1 cellular context compared by ENCODE assay signal in genomic region chr16:86529160-86529559, GRCh38.
TF ChIP-seq lines count a peak whose summit lies in the region.

No MANE protein-coding gene starts in this region.

TF ChIP-seq in HepG2, 621 proteins besides CTCF, POLR2A, EP300 and RAD21:
- TF ChIP-seq ZSCAN20 (CRISPR knock-in tag; IDR thresholded peaks at IDR 0.05; ENCODE audit: borderline replicate concordance) (no peak), ZNF878 (CRISPR knock-in tag; IDR thresholded peaks at IDR 0.05) (no peak), ZNF205 (CRISPR knock-in tag; IDR thresholded peaks at IDR 0.05) (no peak), ZNF646 (CRISPR knock-in tag; IDR thresholded peaks at IDR 0.05) (no peak), ARID3A (IDR thresholded peaks at IDR 0.05; ENCODE audit: low read depth, low read length) (no peak), ZNF749 (CRISPR knock-in tag; IDR thresholded peaks at IDR 0.05; ENCODE audit: borderline replicate concordance) (no peak), SALL2 (CRISPR knock-in tag; IDR thresholded peaks at IDR 0.05) (no peak), TP53 (CRISPR knock-in tag; conservative IDR thresholded peaks at IDR 0.05) (no peak), ZNF512 (CRISPR knock-in tag; IDR thresholded peaks at IDR 0.05) (no peak), SKIL (CRISPR knock-in tag; IDR thresholded peaks at IDR 0.05; ENCODE audit: borderline replicate concordance) (no peak), PRDM4 (CRISPR knock-in tag; IDR thresholded peaks at IDR 0.05; ENCODE audit: borderline replicate concordance) (no peak)
